ENCODE assay signal across 29 cellular contexts in genomic region chr4:43362875-43363636, GRCh38.
"Had no signal": no experiment of that assay in that cellular context is flagged by ENCODE, and none has a peak within 500 bp of the region (broad histone marks: within the 10 kb centered on the region; RNA-seq: fewer than 3 reads in every experiment).

No MANE protein-coding gene starts in this region.

- H3K4me3 ChIP-seq: stomach, suprapubic skin, testis, thoracic aorta, thyroid gland, tibial artery, tibial nerve, transverse colon, upper lobe of left lung, upper lobe of right lung, uterus, vagina had no signal

- ATAC-seq: stimulated activated effector memory CD8-positive, alpha-beta T cell treated with anti-CD3 and anti-CD28 coated beads, Interleukin-12 subunit alpha, Interleukin-12 subunit beta, amount 100 ng/mL, for 72 hours; stimulated activated memory B cell treated with anti-CD40 and anti-IgM and Interleukin-4, amounts not matched to agents 10 μg/mL and 1 μg/mL and 100 μg/mL, for 72 hours; stimulated activated naive B cell treated with anti-CD40 and anti-IgM and Interleukin-4, amounts not matched to agents 10 μg/mL and 1 μg/mL and 100 μg/mL, for 72 hours; stimulated activated naive CD8-positive, alpha-beta T cell treated with anti-CD3 and anti-CD28 coated beads, Interleukin-15, amount 100 ng/mL, for 72 hours; stimulated activated naive CD8-positive, alpha-beta T cell treated with anti-CD3 and anti-CD28 coated beads, Interleukin-15, Interleukin-2, amounts not matched to agents 100 U/mL and 50 U/mL, for 24 hours; upper lobe of right lung had no signal

- H3K4me1 Mint-ChIP-seq: stimulated activated effector memory CD8-positive, alpha-beta T cell treated with anti-CD3 and anti-CD28 coated beads, Interleukin-12 subunit alpha, Interleukin-12 subunit beta, amount 100 ng/mL, for 72 hours; stimulated activated memory B cell treated with anti-CD40 and anti-IgM and Interleukin-4, amounts not matched to agents 10 μg/mL and 1 μg/mL and 100 μg/mL, for 72 hours; stimulated activated naive B cell treated with anti-CD40 and anti-IgM and Interleukin-4, amounts not matched to agents 10 μg/mL and 1 μg/mL and 100 μg/mL, for 72 hours; stimulated activated naive CD8-positive, alpha-beta T cell treated with anti-CD3 and anti-CD28 coated beads, Interleukin-15, amount 100 ng/mL, for 72 hours had no signal

- H3K9me3 ChIP-seq: stomach, testis, thoracic aorta, thyroid gland, tibial artery, transverse colon, upper lobe of left lung, upper lobe of right lung, uterus, vagina had no signal

- H3K27ac ChIP-seq: stomach, suprapubic skin, testis, thoracic aorta, thyroid gland, tibial artery, tibial nerve, transverse colon, upper lobe of left lung, upper lobe of right lung, uterus, vagina had no signal

- H3K36me3 ChIP-seq: stomach, suprapubic skin, thoracic aorta, thyroid gland, tibial artery, tibial nerve, transverse colon, upper lobe of left lung, upper lobe of right lung, uterus, vagina had no signal

- H3K27ac Mint-ChIP-seq: stimulated activated effector memory CD8-positive, alpha-beta T cell treated with anti-CD3 and anti-CD28 coated beads, Interleukin-12 subunit alpha, Interleukin-12 subunit beta, amount 100 ng/mL, for 72 hours; stimulated activated memory B cell treated with anti-CD40 and anti-IgM and Interleukin-4, amounts not matched to agents 10 μg/mL and 1 μg/mL and 100 μg/mL, for 72 hours; stimulated activated naive B cell treated with anti-CD40 and anti-IgM and Interleukin-4, amounts not matched to agents 10 μg/mL and 1 μg/mL and 100 μg/mL, for 72 hours; stimulated activated naive CD8-positive, alpha-beta T cell treated with anti-CD3 and anti-CD28 coated beads, Interleukin-15, amount 100 ng/mL, for 72 hours; stimulated activated naive CD8-positive, alpha-beta T cell treated with anti-CD3 and anti-CD28 coated beads, Interleukin-15, Interleukin-2, amounts not matched to agents 100 ng/mL and 50 ng/mL, for 24 hours; type B pancreatic cell had no signal

- H3K27me3 ChIP-seq: stomach, suprapubic skin, testis, thyroid gland, tibial artery, tibial nerve, transverse colon, upper lobe of left lung, upper lobe of right lung, uterus, vagina had no signal

- H3K4me3 Mint-ChIP-seq: stimulated activated effector memory CD8-positive, alpha-beta T cell treated with anti-CD3 and anti-CD28 coated beads, Interleukin-12 subunit alpha, Interleukin-12 subunit beta, amount 100 ng/mL, for 72 hours; stimulated activated memory B cell treated with anti-CD40 and anti-IgM and Interleukin-4, amounts not matched to agents 10 μg/mL and 1 μg/mL and 100 μg/mL, for 72 hours; stimulated activated naive B cell treated with anti-CD40 and anti-IgM and Interleukin-4, amounts not matched to agents 10 μg/mL and 1 μg/mL and 100 μg/mL, for 72 hours; stimulated activated naive CD8-positive, alpha-beta T cell treated with anti-CD3 and anti-CD28 coated beads, Interleukin-15, amount 100 ng/mL, for 72 hours; stimulated activated naive CD8-positive, alpha-beta T cell treated with anti-CD3 and anti-CD28 coated beads, Interleukin-15, Interleukin-2, amounts not matched to agents 100 ng/mL and 50 ng/mL, for 24 hours; type B pancreatic cell had no signal

- H3K4me1 ChIP-seq: suprapubic skin, testis, thyroid gland, tibial artery, tibial nerve, transverse colon, upper lobe of left lung, upper lobe of right lung, uterus, vagina had no signal

- FAIRE-seq: urothelium cell line had no signal

- DNase-seq: stimulated activated CD4-positive, alpha-beta T cell treated with anti-CD3 and anti-CD28 coated beads, Interleukin-2, amount 100 ng/mL, for 48 hours; stimulated activated CD4-positive, alpha-beta T cell treated with anti-CD3 and anti-CD28 coated beads, Interleukin-4, amount 100 ng/mL, for 1 hour; stimulated activated CD4-positive, alpha-beta T cell treated with anti-CD3 and anti-CD28 coated beads, Interleukin-4, amount 100 ng/mL, for 24 hours; stimulated activated CD4-positive, alpha-beta T cell treated with anti-CD3 and anti-CD28 coated beads, Interleukin-4, amount 100 ng/mL, for 4 hours; stimulated activated CD8-positive, alpha-beta memory T cell treated with anti-CD3 and anti-CD28 coated beads, Interleukin-4, amount 100 ng/mL, for 48 hours; stimulated activated naive B cell treated with anti-CD40 and anti-IgM and Interleukin-4, amounts not matched to agents 10 μg/mL and 1 μg/mL and 100 μg/mL, for 72 hours; stimulated activated naive CD4-positive, alpha-beta T cell; stimulated activated naive CD4-positive, alpha-beta T cell treated with Interleukin-2 at 50 U/mL for 16 hours; stimulated activated naive CD8-positive, alpha-beta T cell treated with anti-CD3 and anti-CD28 coated beads, Interleukin-15, amount 100 ng/mL, for 72 hours; stimulated activated naive CD8-positive, alpha-beta T cell treated with anti-CD3 and anti-CD28 coated beads, Interleukin-15, Interleukin-2, amounts not matched to agents 100 U/mL and 50 U/mL, for 24 hours; stomach; substantia nigra; testis; thyroid gland; tibial artery; transverse colon; trophoblast cell; upper lobe of left lung; upper lobe of right lung; uterus had no signal

- H3K9me3 Mint-ChIP-seq: stimulated activated memory B cell treated with anti-CD40 and anti-IgM and Interleukin-4, amounts not matched to agents 10 μg/mL and 1 μg/mL and 100 μg/mL, for 72 hours; stimulated activated naive B cell treated with anti-CD40 and anti-IgM and Interleukin-4, amounts not matched to agents 10 μg/mL and 1 μg/mL and 100 μg/mL, for 72 hours; stimulated activated naive CD8-positive, alpha-beta T cell treated with anti-CD3 and anti-CD28 coated beads, Interleukin-15, amount 100 ng/mL, for 72 hours; type B pancreatic cell had no signal

- H3K27me3 Mint-ChIP-seq: stimulated activated memory B cell treated with anti-CD40 and anti-IgM and Interleukin-4, amounts not matched to agents 10 μg/mL and 1 μg/mL and 100 μg/mL, for 72 hours; stimulated activated naive B cell treated with anti-CD40 and anti-IgM and Interleukin-4, amounts not matched to agents 10 μg/mL and 1 μg/mL and 100 μg/mL, for 72 hours; stimulated activated naive CD8-positive, alpha-beta T cell treated with anti-CD3 and anti-CD28 coated beads, Interleukin-15, amount 100 ng/mL, for 72 hours; stimulated activated naive CD8-positive, alpha-beta T cell treated with anti-CD3 and anti-CD28 coated beads, Interleukin-15, Interleukin-2, amounts not matched to agents 100 ng/mL and 50 ng/mL, for 24 hours; type B pancreatic cell had no signal

- H3K36me3 Mint-ChIP-seq: stimulated activated effector memory CD8-positive, alpha-beta T cell treated with anti-CD3 and anti-CD28 coated beads, Interleukin-12 subunit alpha, Interleukin-12 subunit beta, amount 100 ng/mL, for 72 hours; stimulated activated memory B cell treated with anti-CD40 and anti-IgM and Interleukin-4, amounts not matched to agents 10 μg/mL and 1 μg/mL and 100 μg/mL, for 72 hours; stimulated activated naive B cell treated with anti-CD40 and anti-IgM and Interleukin-4, amounts not matched to agents 10 μg/mL and 1 μg/mL and 100 μg/mL, for 72 hours; type B pancreatic cell had no signal
